In the genomic region with DNA sequence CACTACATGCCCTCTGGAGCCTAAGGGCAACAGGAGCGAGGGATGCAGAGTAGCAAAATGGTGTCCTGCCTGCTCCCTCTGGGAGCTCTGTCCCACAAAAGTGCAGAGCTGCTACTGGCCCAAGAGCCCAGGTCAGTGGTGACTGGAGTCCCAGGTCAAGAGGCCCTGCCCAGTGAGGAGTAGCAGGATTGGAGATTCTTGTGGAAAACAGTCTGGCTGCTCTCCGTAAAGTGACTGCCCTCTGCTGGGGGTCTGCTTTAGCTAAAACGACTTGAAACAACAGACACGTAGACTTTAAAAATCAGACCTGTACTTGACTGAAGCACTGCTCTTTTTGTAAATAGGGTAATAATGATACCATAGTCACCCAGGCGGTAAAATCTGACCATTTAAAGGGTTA, we compare ENCODE assay signal across 12 cellular contexts.
DNase-seq lines count a peak whose midpoint lies in the region; ATAC-seq and TF ChIP-seq lines count a peak whose summit lies in the region.
"Had no signal": no experiment of that assay in that cellular context is flagged by ENCODE, and none has a peak within 500 bp of the region (broad histone marks: within the 10 kb centered on the region; RNA-seq: fewer than 3 reads in every experiment).

No MANE protein-coding gene starts in this region.

- no peak overlapping the region for H3K4me3 Mint-ChIP-seq in activated CD8-positive, alpha-beta T cell treated with anti-CD3 and anti-CD28 coated beads, Interleukin-2, amount 10 ng/mL, durations not matched to agents 7 days and 5 days
- H3K4me3 Mint-ChIP-seq: activated CD4-positive, alpha-beta T cell treated with anti-CD3 and anti-CD28 coated beads for 36 hours; natural killer cell treated with Interleukin-12 subunit alpha and Interleukin-12 subunit beta and Interleukin-15 and Interleukin-18, amount 100 ng/mL, for 72 hours; stimulated activated effector memory CD8-positive, alpha-beta T cell treated with anti-CD3 and anti-CD28 coated beads, Interleukin-12 subunit alpha, Interleukin-12 subunit beta, amount 100 ng/mL, for 72 hours had no signal

- no peak overlapping the region for H3K56ac ChIP-seq in mesendoderm (ENCODE audit: low read length)

- H3K27me3 Mint-ChIP-seq in activated CD8-positive, alpha-beta T cell treated with anti-CD3 and anti-CD28 coated beads, Interleukin-2, amount 10 ng/mL, durations not matched to agents 7 days and 5 days (ENCODE audit: low read depth), result no peaks in the 10 kb centered on the region
- H3K27me3 Mint-ChIP-seq: activated CD4-positive, alpha-beta T cell treated with anti-CD3 and anti-CD28 coated beads for 36 hours; natural killer cell treated with Interleukin-12 subunit alpha and Interleukin-12 subunit beta and Interleukin-15 and Interleukin-18, amount 100 ng/mL, for 72 hours had no signal

- H3K36me3 ChIP-seq in mesendoderm (ENCODE audit: control insufficient read depth, insufficient read depth, low read length) (no peaks in the 10 kb centered on the region), esophagus squamous epithelium (no peaks in the 10 kb centered on the region)
- H3K36me3 ChIP-seq: colonic mucosa had no signal

- no peak overlapping the region for H3K9ac ChIP-seq in mesendoderm (ENCODE audit: low read length)

- H3K4me3 ChIP-seq in mesendoderm (ENCODE audit: low read length) (no peak overlapping the region), esophagus squamous epithelium (no peak overlapping the region)
- H3K4me3 ChIP-seq: colonic mucosa had no signal

- no peaks in the 10 kb centered on the region for H3K27me3 ChIP-seq in mesendoderm (ENCODE audit: insufficient read depth, low read length, poor library complexity)
- no peaks in the 10 kb centered on the region for H3K27me3 ChIP-seq in esophagus squamous epithelium
- H3K27me3 ChIP-seq: colonic mucosa had no signal

- no peak overlapping the region for H3K27ac ChIP-seq in mesendoderm (ENCODE audit: low read depth, low read length)
- H3K27ac ChIP-seq in esophagus squamous epithelium, result no peak overlapping the region
- H3K27ac ChIP-seq: colonic mucosa had no signal

- DNase-seq in D341Med (ENCODE audit: low spot score) (peak; percentile 9), NCI-H748 (lab: John Stamatoyannopoulos, UW; ENCODE audit: unreplicated experiment) (peak; percentile 37), dermis microvascular lymphatic vessel endothelial cell (ENCODE audit: low read depth in 2 of 2) (peak; percentile 3 to 37), mesendoderm (peak; percentile 83), esophagus squamous epithelium (lab: John Stamatoyannopoulos, UW) (no peak), SIG-M5 (lab: John Stamatoyannopoulos, UW) (no peak)
- no peak for DNase-seq in activated CD4-positive, CD25-positive, alpha-beta regulatory T cell treated with anti-CD3 and anti-CD28 coated beads, Interleukin-2, amount 50 U/mL, for 72 hours
- no peak for DNase-seq in activated CD8-positive, alpha-beta T cell treated with anti-CD3 and anti-CD28 coated beads, Interleukin-2, amount 10 ng/mL, durations not matched to agents 7 days and 5 days
- DNase-seq: activated CD4-positive, alpha-beta T cell treated with anti-CD3 and anti-CD28 coated beads for 36 hours; colonic mucosa had no signal

- H3K9me3 Mint-ChIP-seq in activated CD8-positive, alpha-beta T cell treated with anti-CD3 and anti-CD28 coated beads, Interleukin-2, amount 10 ng/mL, durations not matched to agents 7 days and 5 days (ENCODE audit: insufficient read depth), result peaks cover 25% of the 10 kb centered on the region

- no peak overlapping the region for H3K27ac Mint-ChIP-seq in activated CD8-positive, alpha-beta T cell treated with anti-CD3 and anti-CD28 coated beads, Interleukin-2, amount 10 ng/mL, durations not matched to agents 7 days and 5 days
- H3K27ac Mint-ChIP-seq: activated CD4-positive, alpha-beta T cell treated with anti-CD3 and anti-CD28 coated beads for 36 hours; natural killer cell treated with Interleukin-12 subunit alpha and Interleukin-12 subunit beta and Interleukin-15 and Interleukin-18, amount 100 ng/mL, for 72 hours; stimulated activated effector memory CD8-positive, alpha-beta T cell treated with anti-CD3 and anti-CD28 coated beads, Interleukin-12 subunit alpha, Interleukin-12 subunit beta, amount 100 ng/mL, for 72 hours had no signal

- no peak overlapping the region for H2BK5ac ChIP-seq in mesendoderm (ENCODE audit: low read length)

- H2BK15ac ChIP-seq in mesendoderm (replicated peaks; ENCODE audit: low read depth), result no peak overlapping the region

- H2AK5ac ChIP-seq in mesendoderm (ENCODE audit: low read length), result no peak overlapping the region

- ATAC-seq in activated CD8-positive, alpha-beta T cell treated with anti-CD3 and anti-CD28 coated beads, Interleukin-2, amount 10 ng/mL, durations not matched to agents 7 days and 5 days, result no peak
- ATAC-seq: activated CD4-positive, alpha-beta T cell treated with anti-CD3 and anti-CD28 coated beads for 36 hours; natural killer cell treated with Interleukin-12 subunit alpha and Interleukin-12 subunit beta and Interleukin-15 and Interleukin-18, amount 100 ng/mL, for 72 hours; stimulated activated effector memory CD8-positive, alpha-beta T cell treated with anti-CD3 and anti-CD28 coated beads, Interleukin-12 subunit alpha, Interleukin-12 subunit beta, amount 100 ng/mL, for 72 hours had no signal

- no peak for TF ChIP-seq CTCF in esophagus squamous epithelium (IDR thresholded peaks at IDR 0.05)

- H3K4me1 Mint-ChIP-seq in activated CD8-positive, alpha-beta T cell treated with anti-CD3 and anti-CD28 coated beads, Interleukin-2, amount 10 ng/mL, durations not matched to agents 7 days and 5 days (ENCODE audit: low read depth), result no peaks in the 10 kb centered on the region
- H3K4me1 Mint-ChIP-seq: activated CD4-positive, alpha-beta T cell treated with anti-CD3 and anti-CD28 coated beads for 36 hours; stimulated activated effector memory CD8-positive, alpha-beta T cell treated with anti-CD3 and anti-CD28 coated beads, Interleukin-12 subunit alpha, Interleukin-12 subunit beta, amount 100 ng/mL, for 72 hours had no signal

- H3K4ac ChIP-seq in mesendoderm (ENCODE audit: low read depth, low read length), result no peak overlapping the region

- H4K8ac ChIP-seq in mesendoderm (ENCODE audit: low read depth, low read length), result no peak overlapping the region

- peaks cover 0 to 28% (median 0%) of the 10 kb centered on the region in 3 donors for H3K9me3 ChIP-seq in esophagus squamous epithelium
- H3K9me3 ChIP-seq: colonic mucosa had no signal

- POLR2A ChIA-PET in activated CD8-positive, alpha-beta T cell treated with anti-CD3 and anti-CD28 coated beads, Interleukin-2, amount 10 ng/mL, durations not matched to agents 7 days and 5 days (lab: Charles Lee), result no interaction called here

- CTCF ChIA-PET in activated CD8-positive, alpha-beta T cell treated with anti-CD3 and anti-CD28 coated beads, Interleukin-2, amount 10 ng/mL, durations not matched to agents 7 days and 5 days (lab: Charles Lee), result no interaction called here

- TF ChIP-seq POLR2A in esophagus squamous epithelium (IDR thresholded peaks at IDR 0.05), result no peak

- no CpG with 5 or more reads among the region's 5 CpGs for WGBS in mesendoderm (ENCODE audit: extremely low coverage, insufficient coverage, low lambda C conversion rate)
- 57 to 73% methylated on average over 4 to 5 of the region's 5 CpGs for WGBS in esophagus squamous epithelium, 2 donors

- H3K4me1 ChIP-seq in mesendoderm (ENCODE audit: control insufficient read depth, low read depth, low read length) (no peaks in the 10 kb centered on the region), esophagus squamous epithelium (no peaks in the 10 kb centered on the region)
- H3K4me1 ChIP-seq: colonic mucosa had no signal

- H3K36me3 Mint-ChIP-seq in activated CD8-positive, alpha-beta T cell treated with anti-CD3 and anti-CD28 coated beads, Interleukin-2, amount 10 ng/mL, durations not matched to agents 7 days and 5 days (ENCODE audit: low read depth), result no peaks in the 10 kb centered on the region
- H3K36me3 Mint-ChIP-seq: stimulated activated effector memory CD8-positive, alpha-beta T cell treated with anti-CD3 and anti-CD28 coated beads, Interleukin-12 subunit alpha, Interleukin-12 subunit beta, amount 100 ng/mL, for 72 hours had no signal

- no peak overlapping the region for H2BK120ac ChIP-seq in mesendoderm (ENCODE audit: low read depth, low read length)

- intact Hi-C loops in esophagus squamous epithelium (cut with DNase I), result no loop called here

- H3K4me2 ChIP-seq in mesendoderm (ENCODE audit: low read length), result no peak overlapping the region

- no peak overlapping the region for H3K18ac ChIP-seq in mesendoderm (ENCODE audit: low read length)

- H3K79me1 ChIP-seq in mesendoderm (ENCODE audit: low read length), result no peaks in the 10 kb centered on the region

- no peaks in the 10 kb centered on the region for H3K79me2 ChIP-seq in mesendoderm (ENCODE audit: control insufficient read depth, insufficient read depth, low read length)

- H4K5ac ChIP-seq in mesendoderm (ENCODE audit: low read length), result no peak overlapping the region

- H3K23ac ChIP-seq in mesendoderm (ENCODE audit: low read length), result no peak overlapping the region

Comparison
In these comparisons a context has a peak if more than half of its experiments do, and no peak if none do; other contexts are left out.
1. DNase-seq: peak in D341Med (single experiment), NCI-H748 (single experiment), dermis microvascular lymphatic vessel endothelial cell (2 of 2) and mesendoderm (single experiment); none in activated CD4-positive, CD25-positive, alpha-beta regulatory T cell treated with anti-CD3 and anti-CD28 coated beads, Interleukin-2, amount 50 U/mL, for 72 hours (single experiment), esophagus squamous epithelium (single experiment), activated CD8-positive, alpha-beta T cell treated with anti-CD3 and anti-CD28 coated beads, Interleukin-2, amount 10 ng/mL, durations not matched to agents 7 days and 5 days (single experiment) and SIG-M5 (single experiment).